ENCODE assay signal across 8 cellular contexts in genomic region chr12:31518680-31519227, GRCh38.
DNase-seq lines count a peak whose midpoint lies in the region; ATAC-seq, FAIRE-seq and TF ChIP-seq lines count a peak whose summit lies in the region.

No MANE protein-coding gene starts in this region.

- H3K27ac Mint-ChIP-seq in immature natural killer cell, result no peak overlapping the region
- H3K27ac Mint-ChIP-seq in CD4-positive, alpha-beta T cell, result no peak overlapping the region
- no peak overlapping the region for H3K27ac Mint-ChIP-seq in activated T-cell treated with anti-CD3 and anti-CD28 coated beads, Interleukin-2, amount 50 U/mL, for 72 hours

- DNase-seq in AG09309 (ENCODE audit: low read depth) (peak; percentile 99), NCI-H1048 (lab: John Stamatoyannopoulos, UW) (peak; percentile 16), astrocyte of the hippocampus (ENCODE audit: low read depth, low spot score) (peak; percentile 99), left lobe of liver (ENCODE audit: low spot score) (no peak), immature natural killer cell (no peak), D721Med (ENCODE audit: insufficient read length, low spot score) (no peak)
- DNase-seq in CD4-positive, alpha-beta T cell, result no peak
- no peak for DNase-seq in activated T-cell treated with anti-CD3 and anti-CD28 coated beads, Interleukin-2, amount 50 U/mL, for 72 hours

- peaks cover 0 to 1% (median 0%) of the 10 kb centered on the region in 3 donors for H3K27me3 Mint-ChIP-seq in immature natural killer cell (ENCODE audit: low read depth in 3 of 3)
- H3K27me3 Mint-ChIP-seq in CD4-positive, alpha-beta T cell, result no peaks in the 10 kb centered on the region
- H3K27me3 Mint-ChIP-seq in activated T-cell treated with anti-CD3 and anti-CD28 coated beads, Interleukin-2, amount 50 U/mL, for 72 hours (ENCODE audit: low read depth), result no peaks in the 10 kb centered on the region

- FAIRE-seq in D721Med (lab: Jason Lieb, UNC), result no peak

- no peaks in the 10 kb centered on the region for H3K27me3 ChIP-seq in CD4-positive, alpha-beta T cell (ENCODE audit: control insufficient read depth, insufficient read depth, low read length)

- H3K36me3 Mint-ChIP-seq in immature natural killer cell, result no peaks in the 10 kb centered on the region
- no peaks in the 10 kb centered on the region for H3K36me3 Mint-ChIP-seq in CD4-positive, alpha-beta T cell (ENCODE audit: low read depth)
- H3K36me3 Mint-ChIP-seq in activated T-cell treated with anti-CD3 and anti-CD28 coated beads, Interleukin-2, amount 50 U/mL, for 72 hours (ENCODE audit: insufficient read depth in 2 of 2), result no peaks in the 10 kb centered on the region

- no peak overlapping the region for H3K4me3 ChIP-seq in AG09309 (ENCODE audit: control insufficient read depth, low read depth, low read length)

- no peaks in the 10 kb centered on the region for H3K9me3 ChIP-seq in CD4-positive, alpha-beta T cell (ENCODE audit: control insufficient read depth, low read length)

- no peaks in the 10 kb centered on the region for H3K9me3 Mint-ChIP-seq in immature natural killer cell
- H3K9me3 Mint-ChIP-seq in CD4-positive, alpha-beta T cell, result no peaks in the 10 kb centered on the region
- H3K9me3 Mint-ChIP-seq in activated T-cell treated with anti-CD3 and anti-CD28 coated beads, Interleukin-2, amount 50 U/mL, for 72 hours, result no peaks in the 10 kb centered on the region

- intact Hi-C loops in CD4-positive, alpha-beta T cell (cut with DNase I, micrococcal nuclease), result no loop called here

- POLR2A ChIA-PET in CD4-positive, alpha-beta T cell (lab: Charles Lee), result no interaction called here

- TF ChIP-seq CTCF in AG09309 (IDR thresholded peaks at IDR 0.05; ENCODE audit: control insufficient read depth, insufficient read depth, low read depth, low read length, missing control alignments) (no peak), D721Med (IDR thresholded peaks at IDR 0.05; ENCODE audit: insufficient read depth, missing control alignments) (no peak)
- no peak for TF ChIP-seq CTCF in CD4-positive, alpha-beta T cell (IDR thresholded peaks at IDR 0.05)

- CTCF ChIA-PET in CD4-positive, alpha-beta T cell (lab: Charles Lee), result no interaction called here

- H3K4me3 Mint-ChIP-seq in immature natural killer cell, result no peak overlapping the region
- no peak overlapping the region for H3K4me3 Mint-ChIP-seq in CD4-positive, alpha-beta T cell
- no peak overlapping the region for H3K4me3 Mint-ChIP-seq in activated T-cell treated with anti-CD3 and anti-CD28 coated beads, Interleukin-2, amount 50 U/mL, for 72 hours

- H3K27ac ChIP-seq in CD4-positive, alpha-beta T cell (ENCODE audit: low read depth, low read length), result no peak overlapping the region

- ATAC-seq in left lobe of liver, result peak; percentile 44
- ATAC-seq in CD4-positive, alpha-beta T cell (ENCODE audit: poor library complexity), result no peak
- ATAC-seq in activated T-cell treated with anti-CD3 and anti-CD28 coated beads, Interleukin-2, amount 50 U/mL, for 72 hours (replicated peaks in 1 of 2), result no peak

- H3K4me1 Mint-ChIP-seq in immature natural killer cell, result no peaks in the 10 kb centered on the region
- no peaks in the 10 kb centered on the region for H3K4me1 Mint-ChIP-seq in CD4-positive, alpha-beta T cell (ENCODE audit: low read depth)
- H3K4me1 Mint-ChIP-seq in activated T-cell treated with anti-CD3 and anti-CD28 coated beads, Interleukin-2, amount 50 U/mL, for 72 hours (ENCODE audit: low read depth), result no peaks in the 10 kb centered on the region

Comparison
In these comparisons a context has a peak if more than half of its experiments do, and no peak if none do; other contexts are left out.
1. DNase-seq: peak in AG09309 (single experiment), NCI-H1048 (single experiment) and astrocyte of the hippocampus (single experiment); none in left lobe of liver (single experiment), immature natural killer cell (0 of 3), D721Med (single experiment), CD4-positive, alpha-beta T cell (0 of 10) and activated T-cell treated with anti-CD3 and anti-CD28 coated beads, Interleukin-2, amount 50 U/mL, for 72 hours (0 of 2).